1 cellular context compared by ENCODE assay signal in genomic region chrX:11755724-11756123, GRCh38.
TF ChIP-seq lines count a peak whose summit lies in the region.

No MANE protein-coding gene starts in this region.

TF ChIP-seq in HepG2, 621 proteins besides CTCF, POLR2A, EP300 and RAD21 (continued from another document and continues in another):
- TF ChIP-seq ZNF639 (CRISPR knock-in tag; conservative IDR thresholded peaks at IDR 0.05), result no peak
- no peak for TF ChIP-seq KMT2B (CRISPR knock-in tag; IDR thresholded peaks at IDR 0.05)
- 0 out of 2 replicates have a peak, but pooled peaks have one; percentile 12 for TF ChIP-seq SOX13 (IDR thresholded peaks at IDR 0.05)
- TF ChIP-seq SOX13 (CRISPR knock-in tag; conservative IDR thresholded peaks at IDR 0.05 in 1 of 2, IDR thresholded peaks at IDR 0.05 in 1 of 2), result peak in 1 of 2 experiments; percentile 78; a peak in 2 of 4 replicates
- no peak for TF ChIP-seq ZBTB40 (IDR thresholded peaks at IDR 0.05)
- TF ChIP-seq ZBTB40 (CRISPR knock-in tag; IDR thresholded peaks at IDR 0.05), result no peak
- TF ChIP-seq ZNF510 (CRISPR knock-in tag; IDR thresholded peaks at IDR 0.05; ENCODE audit: low read depth), result no peak
- no peak for TF ChIP-seq NFE2 (CRISPR knock-in tag; IDR thresholded peaks at IDR 0.05)
- no peak for TF ChIP-seq ZNF546 (CRISPR knock-in tag; conservative IDR thresholded peaks at IDR 0.05)
- no peak for TF ChIP-seq CENPX (CRISPR knock-in tag; IDR thresholded peaks at IDR 0.05)
- TF ChIP-seq KLF9 (CRISPR knock-in tag; IDR thresholded peaks at IDR 0.05; ENCODE audit: low read depth), result no peak
- no peak for TF ChIP-seq HOMEZ (CRISPR knock-in tag; IDR thresholded peaks at IDR 0.05; ENCODE audit: low read depth)
- TF ChIP-seq SRF (IDR thresholded peaks at IDR 0.05; ENCODE audit: low read depth, low read length), result peak; percentile 90
- no peak for TF ChIP-seq BATF2 (CRISPR knock-in tag; IDR thresholded peaks at IDR 0.05)
- TF ChIP-seq ZNF414 (CRISPR knock-in tag; IDR thresholded peaks at IDR 0.05), result no peak
- TF ChIP-seq CCAR2 (optimal IDR thresholded peaks at IDR 0.05; ENCODE audit: low read depth, low read length), result no peak
- no peak for TF ChIP-seq PBX2 (CRISPR knock-in tag; IDR thresholded peaks at IDR 0.05)
- TF ChIP-seq FOXA3 (CRISPR knock-in tag; IDR thresholded peaks at IDR 0.05), result peak; percentile 80
- TF ChIP-seq ZNF629 (CRISPR knock-in tag; conservative IDR thresholded peaks at IDR 0.05), result no peak
- no peak for TF ChIP-seq POGK (CRISPR knock-in tag; conservative IDR thresholded peaks at IDR 0.05)
- TF ChIP-seq PAWR (CRISPR knock-in tag; IDR thresholded peaks at IDR 0.05; ENCODE audit: borderline replicate concordance), result no peak
- TF ChIP-seq MTF2 (CRISPR knock-in tag; IDR thresholded peaks at IDR 0.05; ENCODE audit: borderline replicate concordance), result no peak
- TF ChIP-seq THAP8 (CRISPR knock-in tag; IDR thresholded peaks at IDR 0.05; ENCODE audit: borderline replicate concordance), result no peak
- TF ChIP-seq ZNF431 (CRISPR knock-in tag; IDR thresholded peaks at IDR 0.05; ENCODE audit: borderline replicate concordance, low read depth), result no peak
- TF ChIP-seq ATF3 (CRISPR knock-in tag; IDR thresholded peaks at IDR 0.05), result no peak
- TF ChIP-seq ISL2 (CRISPR knock-in tag; IDR thresholded peaks at IDR 0.05), result peak; percentile 68; the same call in 1 of the 2 replicates
- TF ChIP-seq ZBTB25 (CRISPR knock-in tag; IDR thresholded peaks at IDR 0.05), result no peak
- TF ChIP-seq ZBTB3 (CRISPR knock-in tag; IDR thresholded peaks at IDR 0.05; ENCODE audit: borderline replicate concordance, low read depth), result no peak
- no peak for TF ChIP-seq TRAFD1 (CRISPR knock-in tag; IDR thresholded peaks at IDR 0.05; ENCODE audit: borderline replicate concordance)
- no peak for TF ChIP-seq ZNF766 (CRISPR knock-in tag; IDR thresholded peaks at IDR 0.05; ENCODE audit: borderline replicate concordance)
- TF ChIP-seq ARNTL (CRISPR knock-in tag; IDR thresholded peaks at IDR 0.05), result no peak
- TF ChIP-seq ZNF652 (CRISPR knock-in tag; IDR thresholded peaks at IDR 0.05; ENCODE audit: borderline replicate concordance, low read depth), result no peak
- TF ChIP-seq MEF2D (CRISPR knock-in tag; IDR thresholded peaks at IDR 0.05), result no peak
- TF ChIP-seq ZGPAT (CRISPR knock-in tag; IDR thresholded peaks at IDR 0.05), result peak; percentile 39; the same call in 1 of the 2 replicates
- no peak for TF ChIP-seq SMARCE1 (IDR thresholded peaks at IDR 0.05; ENCODE audit: borderline replicate concordance)
- TF ChIP-seq ZNF329 (CRISPR knock-in tag; IDR thresholded peaks at IDR 0.05; ENCODE audit: low read depth), result no peak
- TF ChIP-seq NPAS2 (CRISPR knock-in tag; IDR thresholded peaks at IDR 0.05; ENCODE audit: borderline replicate concordance), result no peak
- no peak for TF ChIP-seq MED13 (CRISPR knock-in tag; IDR thresholded peaks at IDR 0.05)
